ENCODE assay signal across 12 cellular contexts in genomic region chr7:132666076-132666775, GRCh38.
DNase-seq lines count a peak whose midpoint lies in the region; ATAC-seq and TF ChIP-seq lines count a peak whose summit lies in the region.
"Had no signal": no experiment of that assay in that cellular context is flagged by ENCODE, and none has a peak within 500 bp of the region (broad histone marks: within the 10 kb centered on the region; RNA-seq: fewer than 3 reads in every experiment).

No MANE protein-coding gene starts in this region.

- H3K36me3 ChIP-seq in BLaER1 treated with 17β-estradiol and CSF1 and Interleukin-3, amounts not matched to agents 10 nM and 100 nM, result no peaks in the 10 kb centered on the region
- H3K36me3 ChIP-seq: cardiac muscle cell, gastrocnemius medialis had no signal

- no peak overlapping the region for H3K9ac ChIP-seq in BLaER1 treated with 17β-estradiol and CSF1 and Interleukin-3, amounts not matched to agents 10 nM and 100 nM

- H3K27ac Mint-ChIP-seq in HFFc6, result no peak overlapping the region
- peak overlapping the region; percentile 82 for H3K27ac Mint-ChIP-seq in activated CD8-positive, alpha-beta T cell treated with anti-CD3 and anti-CD28 coated beads, Interleukin-2, amount 10 ng/mL, durations not matched to agents 7 days and 5 days
- peak overlapping the region in 3 of 6 donors; percentile 41 to 78 (median 57) for H3K27ac Mint-ChIP-seq in immature natural killer cell

- H3K36me3 Mint-ChIP-seq in HFFc6 (ENCODE audit: low read depth) (no peaks in the 10 kb centered on the region), immature natural killer cell (no peaks in the 10 kb centered on the region)
- peaks cover 2% of the 10 kb centered on the region for H3K36me3 Mint-ChIP-seq in activated CD8-positive, alpha-beta T cell treated with anti-CD3 and anti-CD28 coated beads, Interleukin-2, amount 10 ng/mL, durations not matched to agents 7 days and 5 days (ENCODE audit: low read depth)

- POLR2A ChIA-PET in activated CD8-positive, alpha-beta T cell treated with anti-CD3 and anti-CD28 coated beads, Interleukin-2, amount 10 ng/mL, durations not matched to agents 7 days and 5 days (lab: Charles Lee), result interaction anchor here (1.0 kb wide), 1 partner anchor 11 kb away, joined by 4 read pairs; no protein-coding TSS in a partner anchor

- CTCF ChIA-PET in activated CD8-positive, alpha-beta T cell treated with anti-CD3 and anti-CD28 coated beads, Interleukin-2, amount 10 ng/mL, durations not matched to agents 7 days and 5 days (lab: Charles Lee), result interaction anchor here (0.7 to 4.2 kb wide), 4 partner anchors 10 to 272 kb away, joined by 3 to 29 read pairs (median 15); no protein-coding TSS in a partner anchor

- no peak for TF ChIP-seq CTCF in HFFc6 (IDR thresholded peaks at IDR 0.05)

- peak overlapping the region; percentile 60; the same call in 1 of the 2 replicates for H3K4me3 Mint-ChIP-seq in HFFc6
- no peak overlapping the region for H3K4me3 Mint-ChIP-seq in activated CD8-positive, alpha-beta T cell treated with anti-CD3 and anti-CD28 coated beads, Interleukin-2, amount 10 ng/mL, durations not matched to agents 7 days and 5 days
- H3K4me3 Mint-ChIP-seq in immature natural killer cell, result peak overlapping the region in 2 of 5 donors; percentile 25 to 30

- H4K20me1 ChIP-seq in BLaER1 treated with 17β-estradiol and CSF1 and Interleukin-3, amounts not matched to agents 10 nM and 100 nM, result no peaks in the 10 kb centered on the region

- ATAC-seq in activated CD8-positive, alpha-beta T cell treated with anti-CD3 and anti-CD28 coated beads, Interleukin-2, amount 10 ng/mL, durations not matched to agents 7 days and 5 days, result peak; percentile 95
- ATAC-seq in HG03097 (IDR thresholded peaks at IDR 0.05; ENCODE audit: low FRiP score, unreplicated experiment), result no peak
- ATAC-seq: gastrocnemius medialis, Panc1 had no signal

- peak overlapping the region in 6 of 11 experiments; percentile 3 to 48 (median 32); a peak in 6 of 22 replicates for H3K27ac ChIP-seq in BLaER1 treated with 17β-estradiol and CSF1 and Interleukin-3, amounts not matched to agents 10 nM and 100 nM
- H3K27ac ChIP-seq: cardiac muscle cell, gastrocnemius medialis had no signal

- peaks cover 0 to 22% (median 12%) of the 10 kb centered on the region in 10 experiments; a peak in 16 of 20 replicates for H3K4me1 ChIP-seq in BLaER1 treated with 17β-estradiol and CSF1 and Interleukin-3, amounts not matched to agents 10 nM and 100 nM
- H3K4me1 ChIP-seq: gastrocnemius medialis had no signal

- H3K4me1 Mint-ChIP-seq in HFFc6 (ENCODE audit: low read depth) (peaks cover 8% of the 10 kb centered on the region), immature natural killer cell (peaks cover 10% of the 10 kb centered on the region in 2 donors)
- H3K4me1 Mint-ChIP-seq in activated CD8-positive, alpha-beta T cell treated with anti-CD3 and anti-CD28 coated beads, Interleukin-2, amount 10 ng/mL, durations not matched to agents 7 days and 5 days (ENCODE audit: low read depth), result peaks cover 15% of the 10 kb centered on the region

- H3K9me3 Mint-ChIP-seq in HFFc6 (no peaks in the 10 kb centered on the region), immature natural killer cell (no peaks in the 10 kb centered on the region)
- H3K9me3 Mint-ChIP-seq in activated CD8-positive, alpha-beta T cell treated with anti-CD3 and anti-CD28 coated beads, Interleukin-2, amount 10 ng/mL, durations not matched to agents 7 days and 5 days (ENCODE audit: insufficient read depth), result no peaks in the 10 kb centered on the region

- H3K27me3 Mint-ChIP-seq in HFFc6 (ENCODE audit: insufficient read depth) (peaks cover 18% of the 10 kb centered on the region), immature natural killer cell (ENCODE audit: low read depth in 3 of 3) (no peaks in the 10 kb centered on the region)
- no peaks in the 10 kb centered on the region for H3K27me3 Mint-ChIP-seq in activated CD8-positive, alpha-beta T cell treated with anti-CD3 and anti-CD28 coated beads, Interleukin-2, amount 10 ng/mL, durations not matched to agents 7 days and 5 days (ENCODE audit: low read depth)

- peaks cover 0 to 7% (median 0%) of the 10 kb centered on the region in 11 experiments; a peak in 1 of 22 replicates for H3K9me3 ChIP-seq in BLaER1 treated with 17β-estradiol and CSF1 and Interleukin-3, amounts not matched to agents 10 nM and 100 nM (replicated peaks in 1 of 11)
- H3K9me3 ChIP-seq: gastrocnemius medialis had no signal

- H3K4me2 ChIP-seq in BLaER1 treated with 17β-estradiol and CSF1 and Interleukin-3, amounts not matched to agents 10 nM and 100 nM, result peak overlapping the region in 10 of 11 experiments; percentile 20 to 61 (median 31); a peak in 18 of 22 replicates

- DNase-seq in HFFc6, result no peak
- DNase-seq in activated CD8-positive, alpha-beta T cell treated with anti-CD3 and anti-CD28 coated beads, Interleukin-2, amount 10 ng/mL, durations not matched to agents 7 days and 5 days, result peak; percentile 50
- DNase-seq in immature natural killer cell, result peak in 2 of 3 donors; percentile 15 to 27
- DNase-seq in NCI-H524 treated with DMSO at 0.1 percent for 48 hours (lab: John Stamatoyannopoulos, UW), result no peak
- no peak for DNase-seq in NCI-H1092 treated with DMSO at 0.1 percent for 48 hours (lab: John Stamatoyannopoulos, UW)
- no peak for DNase-seq in NCI-H345 (lab: John Stamatoyannopoulos, UW)
- DNase-seq: gastrocnemius medialis, NCI-H1436 had no signal

- no peaks in the 10 kb centered on the region for H3K27me3 ChIP-seq in BLaER1 treated with 17β-estradiol and CSF1 and Interleukin-3, amounts not matched to agents 10 nM and 100 nM
- H3K27me3 ChIP-seq: cardiac muscle cell, gastrocnemius medialis had no signal

- H3K4me3 ChIP-seq in BLaER1 treated with 17β-estradiol and CSF1 and Interleukin-3, amounts not matched to agents 10 nM and 100 nM, result no peak overlapping the region
- H3K4me3 ChIP-seq: cardiac muscle cell, gastrocnemius medialis had no signal

Comparison
In these comparisons a context has a peak if more than half of its experiments do, and no peak if none do; other contexts are left out.
1. DNase-seq: peak in activated CD8-positive, alpha-beta T cell treated with anti-CD3 and anti-CD28 coated beads, Interleukin-2, amount 10 ng/mL, durations not matched to agents 7 days and 5 days (single experiment) and immature natural killer cell (2 of 3); none in HFFc6 (single experiment), NCI-H524 treated with DMSO at 0.1 percent for 48 hours (single experiment), NCI-H1092 treated with DMSO at 0.1 percent for 48 hours (single experiment) and NCI-H345 (single experiment).